ENCODE assay signal across 26 cellular contexts in genomic region chr22:49077586-49077985, GRCh38.
"Had no signal": no experiment of that assay in that cellular context is flagged by ENCODE, and none has a peak within 500 bp of the region (broad histone marks: within the 10 kb centered on the region; RNA-seq: fewer than 3 reads in every experiment).

No MANE protein-coding gene starts in this region.

- H3K4me1 Mint-ChIP-seq: memory B cell; naive thymus-derived CD4-positive, alpha-beta T cell had no signal

- H3K27ac ChIP-seq: left lung, pancreas, psoas muscle, right atrium auricular region, right lobe of liver, skin epidermis, suprapubic skin, thoracic aorta, tibial artery, uterus had no signal

- H3K9me3 ChIP-seq: left lung, mucosa of descending colon, pancreas, psoas muscle, right atrium auricular region, right lobe of liver, suprapubic skin, thoracic aorta, tibial artery, uterus had no signal

- H3K4me3 Mint-ChIP-seq: memory B cell; naive thymus-derived CD4-positive, alpha-beta T cell; natural killer cell treated with Interleukin-12 subunit alpha and Interleukin-12 subunit beta and Interleukin-15 and Interleukin-18, amount 100 ng/mL, for 72 hours; stimulated activated naive CD8-positive, alpha-beta T cell treated with anti-CD3 and anti-CD28 coated beads, Interleukin-15, Interleukin-2, amounts not matched to agents 100 ng/mL and 50 ng/mL, for 24 hours had no signal

- ATAC-seq: left colon; left lung; mucosa of descending colon; naive thymus-derived CD4-positive, alpha-beta T cell; natural killer cell treated with Interleukin-12 subunit alpha and Interleukin-12 subunit beta and Interleukin-15 and Interleukin-18, amount 100 ng/mL, for 72 hours; pancreas; psoas muscle; right lobe of liver had no signal

- DNase-seq: hippocampal formation; left colon; left lung; midbrain; mucosa of descending colon; naive thymus-derived CD4-positive, alpha-beta T cell; nucleus accumbens; right lobe of liver; stimulated activated CD4-positive, alpha-beta T cell treated with anti-CD3 and anti-CD28 coated beads, Interleukin-12 subunit alpha, Interleukin-12 subunit beta, amount 100 ng/mL, for 4 hours; stimulated activated CD4-positive, alpha-beta T cell treated with anti-CD3 and anti-CD28 coated beads, Interleukin-15, amount 100 ng/mL, for 24 hours; stimulated activated CD4-positive, alpha-beta T cell treated with anti-CD3 and anti-CD28 coated beads, Interleukin-2, amount 100 ng/mL, for 24 hours; stimulated activated CD4-positive, alpha-beta T cell treated with anti-CD3 and anti-CD28 coated beads, Interleukin-4, amount 100 ng/mL, for 1 hour; stimulated activated naive CD4-positive, alpha-beta T cell; trophoblast cell; uterus had no signal

- H3K9me3 Mint-ChIP-seq: memory B cell; naive thymus-derived CD4-positive, alpha-beta T cell; natural killer cell treated with Interleukin-12 subunit alpha and Interleukin-12 subunit beta and Interleukin-15 and Interleukin-18, amount 100 ng/mL, for 72 hours; stimulated activated naive CD8-positive, alpha-beta T cell treated with anti-CD3 and anti-CD28 coated beads, Interleukin-15, Interleukin-2, amounts not matched to agents 100 ng/mL and 50 ng/mL, for 24 hours had no signal

- H3K36me3 Mint-ChIP-seq: memory B cell; naive thymus-derived CD4-positive, alpha-beta T cell; natural killer cell treated with Interleukin-12 subunit alpha and Interleukin-12 subunit beta and Interleukin-15 and Interleukin-18, amount 100 ng/mL, for 72 hours had no signal

- H3K4me1 ChIP-seq: left lung, pancreas, psoas muscle, right atrium auricular region, right lobe of liver, suprapubic skin, tibial artery, uterus had no signal

- H3K27me3 Mint-ChIP-seq: memory B cell; natural killer cell treated with Interleukin-12 subunit alpha and Interleukin-12 subunit beta and Interleukin-15 and Interleukin-18, amount 100 ng/mL, for 72 hours; stimulated activated naive CD8-positive, alpha-beta T cell treated with anti-CD3 and anti-CD28 coated beads, Interleukin-15, Interleukin-2, amounts not matched to agents 100 ng/mL and 50 ng/mL, for 24 hours had no signal

- H3K27ac Mint-ChIP-seq: memory B cell; naive thymus-derived CD4-positive, alpha-beta T cell; natural killer cell treated with Interleukin-12 subunit alpha and Interleukin-12 subunit beta and Interleukin-15 and Interleukin-18, amount 100 ng/mL, for 72 hours; stimulated activated naive CD8-positive, alpha-beta T cell treated with anti-CD3 and anti-CD28 coated beads, Interleukin-15, Interleukin-2, amounts not matched to agents 100 ng/mL and 50 ng/mL, for 24 hours had no signal

- H3K27me3 ChIP-seq: pancreas, right atrium auricular region, right lobe of liver, uterus had no signal

- FAIRE-seq: keratinocyte, pancreas had no signal

- H3K36me3 ChIP-seq: left lung, pancreas, right atrium auricular region, right lobe of liver, suprapubic skin, thoracic aorta, tibial artery, uterus had no signal

- H3K4me3 ChIP-seq: left lung, mucosa of descending colon, pancreas, psoas muscle, right atrium auricular region, right lobe of liver, skin epidermis, suprapubic skin, thoracic aorta, tibial artery, uterus had no signal
